In genomic region chr20:34955232-34956040, GRCh38 we compare ENCODE assay signal across 8 cellular contexts. TPM values are rescaled to one million over a fixed set of nuclear protein-coding genes. Genes with fewer than 3 reads are reported as not detected.
DNase-seq lines count a peak whose midpoint lies in the region; ATAC-seq and TF ChIP-seq lines count a peak whose summit lies in the region.

GSS (minus strand) TSS chr20:34955806; CDS start chr20:34951852, 3,954 bp downstream.
MYH7B (plus strand) TSS chr20:34955868; CDS start chr20:34978006, 22,138 bp downstream.

- POLR2A ChIA-PET in Panc1 (lab: Charles Lee): interaction anchor here (0.6 kb wide), 2 partner anchors 328 to 329 kb away, joined by 4 to 5 read pairs; partner anchors contain the start of gene EIF6

- H3K4me2 ChIP-seq in DOHH2 (ENCODE audit: low read length): peak within 1 kb of the TSS; percentile 91

- H4K20me1 ChIP-seq in DOHH2 (ENCODE audit: control insufficient read depth, insufficient read depth, low read depth, low read length): no peaks in the 10 kb centered on the region

- no peaks in the 10 kb centered on the region for H3K9me3 ChIP-seq in DOHH2 (ENCODE audit: control insufficient read depth, insufficient read depth, low read length)
- no peaks in the 10 kb centered on the region for H3K9me3 ChIP-seq in KOPT-K1 (ENCODE audit: insufficient read depth, low read length, poor library complexity, severe bottlenecking)
- no peaks in the 10 kb centered on the region for H3K9me3 ChIP-seq in Panc1 (ENCODE audit: control insufficient read depth, insufficient read depth, low read depth, low read length)
- H3K9me3 ChIP-seq in esophagus squamous epithelium: no peaks in the 10 kb centered on the region

- TSS peak; percentile 86 for BruUV-seq in Panc1 (replicated peaks; lab: Mats Ljungman, UMichigan)

- DNase-seq in Panc1 (ENCODE audit: low read depth, low spot score) (peak; percentile 73), activated T-helper 1 cell treated with Interleukin-2 at 50 U/mL for 16 hours (ENCODE audit: low read depth) (peak; percentile 93), esophagus squamous epithelium (lab: John Stamatoyannopoulos, UW) (peak; percentile 67), myocyte (ENCODE audit: low read depth) (peak; percentile 97)
- peak; percentile 90 to 93 for DNase-seq in stimulated activated CD8-positive, alpha-beta memory T cell treated with anti-CD3 and anti-CD28 coated beads, Interleukin-7, amount 100 ng/mL, for 4 hours (ENCODE audit: low read depth in 2 of 2)

- H3K27me3 ChIP-seq in DOHH2 (ENCODE audit: control insufficient read depth, low read length) (no peaks in the 10 kb centered on the region), Panc1 (ENCODE audit: control insufficient read depth, insufficient read depth, low read length) (no peaks in the 10 kb centered on the region), esophagus squamous epithelium (no peaks in the 10 kb centered on the region)

- intact Hi-C loops in Panc1 (cut with micrococcal nuclease; ENCODE audit: unreplicated experiment): no loop called here
- intact Hi-C loops in esophagus squamous epithelium (cut with DNase I): loop anchor here (5.0 kb wide), 1 partner anchor 83 kb away; the partner anchor contains the start of gene GGT7

- ATAC-seq in GM21786 (IDR thresholded peaks at IDR 0.05; ENCODE audit: unreplicated experiment) (peak; percentile 81), Panc1 (peak; percentile 97)

- in situ Hi-C loops in Panc1 (cut with HindIII; ENCODE audit: low pct_unique_long_range_greater_than_20kb, low sequenced_read_pairs): no loop called here

- H3K79me2 ChIP-seq in DOHH2 (ENCODE audit: control insufficient read depth, low read length): peaks cover 10% of the 10 kb centered on the region

- H3F3A ChIP-seq in DOHH2 (ENCODE audit: control insufficient read depth, insufficient read depth): no peaks in the 10 kb centered on the region

- peak within 1 kb of the TSS; percentile 54 for H3K27ac ChIP-seq in DOHH2 (ENCODE audit: low read depth, low read length)
- peak within 1 kb of the TSS; percentile 71 for H3K27ac ChIP-seq in KOPT-K1 (ENCODE audit: low read depth, low read length, poor library complexity, severe bottlenecking)
- peak within 1 kb of the TSS; percentile 93 for H3K27ac ChIP-seq in Panc1 (ENCODE audit: low read length)
- H3K27ac ChIP-seq in esophagus squamous epithelium: peak within 1 kb of the TSS; percentile 85 to 98 (median 92)

- H3K4me3 ChIP-seq in DOHH2 (ENCODE audit: low read length) (peak within 1 kb of the TSS; percentile 93), Panc1 (ENCODE audit: low read depth in 2 of 2, low read length in 2 of 2) (peak within 1 kb of the TSS; percentile 69 to 92), esophagus squamous epithelium (peak within 1 kb of the TSS; percentile 52 to 88 (median 66))

- 0 to 1% methylated on average over 14 to 15 of the region's 62 CpGs for WGBS in esophagus squamous epithelium, 2 donors

- CTCF ChIA-PET in Panc1 (lab: Charles Lee): interaction anchor here (1.0 kb wide), 1 partner anchor 81 kb away, joined by 9 read pairs; no protein-coding TSS in a partner anchor

- peak; percentile 55 for TF ChIP-seq CTCF in DOHH2 (IDR thresholded peaks at IDR 0.05; ENCODE audit: low read depth, low read length, poor library complexity, severe bottlenecking)
- peak; percentile 70 for TF ChIP-seq CTCF in Panc1 (IDR thresholded peaks at IDR 0.05)
- peak in 5 of 6 experiments; percentile 40 to 72 (median 61) for TF ChIP-seq CTCF in esophagus squamous epithelium (IDR thresholded peaks at IDR 0.05)

- no peaks in the 10 kb centered on the region for H3K9me2 ChIP-seq in DOHH2 (replicated peaks; ENCODE audit: control insufficient read depth, low read length)

- H3K36me3 ChIP-seq in DOHH2 (ENCODE audit: control insufficient read depth, low read length) (peaks cover 15% of the 10 kb centered on the region), KOPT-K1 (ENCODE audit: insufficient read depth, low read length) (peaks cover 12% of the 10 kb centered on the region; the same call in 1 of the 2 replicates), Panc1 (ENCODE audit: control insufficient read depth, insufficient read depth, low read length) (0 out of 2 replicates have a peak, but pooled peaks cover 2% of the 10 kb centered on the region), esophagus squamous epithelium (peaks cover 0 to 13% (median 0%) of the 10 kb centered on the region in 3 donors)

- peak in 3 of 4 donors; percentile 64 to 89 (median 89) for TF ChIP-seq POLR2A in esophagus squamous epithelium (IDR thresholded peaks at IDR 0.05)

- peaks cover 31% of the 10 kb centered on the region for H3K4me1 ChIP-seq in DOHH2 (ENCODE audit: control insufficient read depth, low read length)
- peaks cover 11% of the 10 kb centered on the region for H3K4me1 ChIP-seq in Panc1 (ENCODE audit: control insufficient read depth, insufficient read depth, low read length)
- peaks cover 5 to 53% (median 21%) of the 10 kb centered on the region in 3 donors for H3K4me1 ChIP-seq in esophagus squamous epithelium

RNA-seq across cellular contexts. Expression of gene GSS, which starts in this region (rescaled TPM):
- total RNA-seq in Panc1 (2021; ENCODE audit: unreplicated experiment) (64.8 TPM), esophagus squamous epithelium (10 to 100 TPM; 61.3 to 75.2 (median 64.5) TPM), myocyte (79.3 and 83.7 TPM in 2 replicates)
- 74.7 TPM for polyA plus RNA-seq in Panc1 (2012; ENCODE audit: insufficient read length)
- 60.8 TPM for polyA plus RNA-seq in myocyte (2012)

RNA-seq across cellular contexts. Expression of gene MYH7B, which starts in this region (rescaled TPM):
- total RNA-seq in Panc1 (2021; ENCODE audit: unreplicated experiment) (0.59 TPM), esophagus squamous epithelium (under 1 TPM in 1 of 4 donors, not detected in 3; 0.19 TPM), myocyte (32.7 and 83.0 TPM in 2 replicates)
- 1.2 TPM for polyA plus RNA-seq in Panc1 (2012; ENCODE audit: insufficient read length)
- 14.8 TPM for polyA plus RNA-seq in myocyte (2012)

Comparison
In these comparisons a context has a peak if more than half of its experiments do, and no peak if none do; other contexts are left out.
1. Peak in every context shown above with its lines: DNase-seq, ATAC-seq, H3K4me3 ChIP-seq and H3K27ac ChIP-seq.
2. RNA of gene MYH7B (total RNA-seq): 32.7 to 83.0 TPM in myocyte; 0.59 TPM in Panc1 (single experiment) and 0.19 TPM in esophagus squamous epithelium; every median in the first group is over 10 times any median in the second.